Comparison of ENCODE assay signal across 1 cellular context in genomic region chr1:975896-976683, GRCh38.
A peak's percentile ranks its signal among the peaks of the same experiment; 100 is the strongest.
TF ChIP-seq lines count a peak whose summit lies in the region.

No MANE protein-coding gene starts in this region.

TF ChIP-seq in HEK293, 187 proteins besides CTCF, POLR2A, EP300 and RAD21 (continued from another document and continues in another):
- peak; percentile 11; the same call in 1 of the 2 replicates for TF ChIP-seq ZNF398 (tag by site-specific recombination; IDR thresholded peaks at IDR 0.05)
- TF ChIP-seq ZBTB11 (tag by site-specific recombination; conservative IDR thresholded peaks at IDR 0.05; ENCODE audit: low read depth): 0 out of 2 replicates have a peak, but pooled peaks have one; percentile 22
- no peak for TF ChIP-seq ZNF837 (tag by site-specific recombination; IDR thresholded peaks at IDR 0.05)
- TF ChIP-seq ZNF629 (tag by site-specific recombination; IDR thresholded peaks at IDR 0.05): peak; percentile 82
- no peak for TF ChIP-seq ZNF560 (tag by site-specific recombination; IDR thresholded peaks at IDR 0.05; ENCODE audit: borderline replicate concordance)
- TF ChIP-seq ZNF558 (tag by site-specific recombination; IDR thresholded peaks at IDR 0.05): no peak
- no peak for TF ChIP-seq ZNF555 (tag by site-specific recombination; conservative IDR thresholded peaks at IDR 0.05)
- TF ChIP-seq TSHZ1 (tag by site-specific recombination; IDR thresholded peaks at IDR 0.05; ENCODE audit: borderline replicate concordance): no peak
- peak; percentile 91; the same call in 1 of the 2 replicates for TF ChIP-seq ZFP37 (tag by site-specific recombination; IDR thresholded peaks at IDR 0.05)
- 0 out of 2 replicates have a peak, but pooled peaks have one; percentile 13 for TF ChIP-seq ZNF391 (tag by site-specific recombination; IDR thresholded peaks at IDR 0.05; ENCODE audit: borderline replicate concordance, low read depth)
- TF ChIP-seq ZNF521 (tag by site-specific recombination; IDR thresholded peaks at IDR 0.05): no peak
- TF ChIP-seq ZNF266 (tag by site-specific recombination; IDR thresholded peaks at IDR 0.05; ENCODE audit: low read depth): no peak
- TF ChIP-seq SP7 (tag by site-specific recombination; IDR thresholded peaks at IDR 0.05): peak; percentile 40; the same call in 1 of the 2 replicates
- no peak for TF ChIP-seq ZBTB6 (tag by site-specific recombination; IDR thresholded peaks at IDR 0.05)
- no peak for TF ChIP-seq ZNF423 (tag by site-specific recombination; IDR thresholded peaks at IDR 0.05)
- no peak for TF ChIP-seq ZNF280D (tag by site-specific recombination; IDR thresholded peaks at IDR 0.05)
- TF ChIP-seq MYNN (tag by site-specific recombination; IDR thresholded peaks at IDR 0.05; ENCODE audit: borderline replicate concordance): no peak
- TF ChIP-seq ZNF548 (tag by site-specific recombination; IDR thresholded peaks at IDR 0.05): no peak
- no peak for TF ChIP-seq ZIC2 (tag by site-specific recombination; IDR thresholded peaks at IDR 0.05)
- no peak for TF ChIP-seq ZNF792 (tag by site-specific recombination; IDR thresholded peaks at IDR 0.05)
- TF ChIP-seq ZNF311 (tag by site-specific recombination; IDR thresholded peaks at IDR 0.05; ENCODE audit: borderline replicate concordance): no peak
- TF ChIP-seq ZNF530 (tag by site-specific recombination; IDR thresholded peaks at IDR 0.05; ENCODE audit: low read depth): no peak
- no peak for TF ChIP-seq ZNF280C (tag by site-specific recombination; IDR thresholded peaks at IDR 0.05)
- TF ChIP-seq HOXD13 (CRISPR knock-in tag; IDR thresholded peaks at IDR 0.05; ENCODE audit: borderline replicate concordance): no peak
- no peak for TF ChIP-seq ZNF514 (tag by site-specific recombination; IDR thresholded peaks at IDR 0.05)
- no peak for TF ChIP-seq ZSCAN5A (tag by site-specific recombination; IDR thresholded peaks at IDR 0.05)
- TF ChIP-seq ZNF645 (tag by site-specific recombination; IDR thresholded peaks at IDR 0.05): no peak
- no peak for TF ChIP-seq WT1 (tag by site-specific recombination; IDR thresholded peaks at IDR 0.05)
- peak; percentile 78 for TF ChIP-seq KLF8 (tag by site-specific recombination; IDR thresholded peaks at IDR 0.05)
- TF ChIP-seq ZNF148 (tag by site-specific recombination; IDR thresholded peaks at IDR 0.05; ENCODE audit: borderline replicate concordance): no peak
- TF ChIP-seq ZNF23 (tag by site-specific recombination; IDR thresholded peaks at IDR 0.05; ENCODE audit: borderline replicate concordance): no peak
- TF ChIP-seq ZBTB7A (tag by site-specific recombination; IDR thresholded peaks at IDR 0.05; ENCODE audit: low read depth): peak; percentile 93
- no peak for TF ChIP-seq ZNF513 (tag by site-specific recombination; IDR thresholded peaks at IDR 0.05)
- TF ChIP-seq ZNF133 (tag by site-specific recombination; IDR thresholded peaks at IDR 0.05): no peak
- no peak for TF ChIP-seq ZNF626 (tag by site-specific recombination; IDR thresholded peaks at IDR 0.05)
